25 cellular contexts compared by ENCODE assay signal in the genomic region with DNA sequence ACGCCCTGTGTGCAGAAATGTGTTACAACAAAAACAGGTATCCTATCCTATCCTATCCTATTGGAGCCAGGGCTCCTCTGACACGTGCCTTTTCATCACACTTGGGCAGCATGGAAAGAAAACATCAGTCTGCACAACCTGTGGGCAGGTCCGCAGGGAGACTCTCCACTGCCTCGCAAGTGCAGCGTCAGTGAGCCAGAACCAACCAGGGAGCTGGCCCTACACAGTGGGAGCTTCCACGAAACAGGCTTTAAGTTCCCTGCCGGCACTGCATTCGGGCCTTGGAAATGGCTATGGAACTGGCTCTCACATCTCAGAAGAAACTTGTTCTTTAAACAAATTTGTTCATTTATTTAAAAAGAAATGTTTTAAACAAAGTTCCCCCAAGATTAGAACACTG. TPM values are rescaled to one million over a fixed set of nuclear protein-coding genes. Genes with fewer than 3 reads are reported as not detected.
DNase-seq lines count a peak whose midpoint lies in the region; ATAC-seq and TF ChIP-seq lines count a peak whose summit lies in the region.
"Had no signal": no experiment of that assay in that cellular context is flagged by ENCODE, and none has a peak within 500 bp of the region (broad histone marks: within the 10 kb centered on the region; RNA-seq: fewer than 3 reads in every experiment).

No MANE protein-coding gene starts in this region.

- no peaks in the 10 kb centered on the region for H3K27me3 Mint-ChIP-seq in activated CD4-positive, alpha-beta T cell treated with anti-CD3 and anti-CD28 coated beads, Interleukin-2, amount 10 ng/mL, durations not matched to agents 24 days and 14 days
- H3K27me3 Mint-ChIP-seq in T-helper 17 cell (no peaks in the 10 kb centered on the region), endothelial cell (ENCODE audit: unreplicated experiment) (peaks cover 2% of the 10 kb centered on the region), neural progenitor cell (ENCODE audit: insufficient read depth, low read depth) (peaks cover 2% of the 10 kb centered on the region)
- H3K27me3 Mint-ChIP-seq: CD8-positive, alpha-beta memory T cell had no signal

- no peaks in the 10 kb centered on the region for H4K20me1 ChIP-seq in neural progenitor cell (ENCODE audit: low read depth)

- intact Hi-C loops in activated CD4-positive, alpha-beta T cell treated with anti-CD3 and anti-CD28 coated beads, Interleukin-2, amount 10 ng/mL, durations not matched to agents 24 days and 14 days (cut with micrococcal nuclease): no loop called here

- WGBS in gastroesophageal sphincter (ENCODE audit: low coverage in 1 of 2), 2 donors: 65 to 71% methylated on average over 4 to 6 of the region's 8 CpGs

- H3K9me3 ChIP-seq in T-helper 17 cell (ENCODE audit: control insufficient read depth, low read length, poor library complexity, severe bottlenecking) (no peaks in the 10 kb centered on the region), neural progenitor cell (ENCODE audit: low read depth) (no peaks in the 10 kb centered on the region), gastroesophageal sphincter (no peaks in the 10 kb centered on the region)
- H3K9me3 ChIP-seq: BE2C had no signal

- H3K79me2 ChIP-seq in neural progenitor cell (ENCODE audit: low read depth): peaks cover 45% of the 10 kb centered on the region

- H3K4me1 ChIP-seq in neural progenitor cell (peaks cover 3% of the 10 kb centered on the region), gastroesophageal sphincter (peaks cover 0 to 18% (median 0%) of the 10 kb centered on the region in 3 donors)

- H3K27me3 ChIP-seq in neural progenitor cell (no peaks in the 10 kb centered on the region), gastroesophageal sphincter (no peaks in the 10 kb centered on the region)
- H3K27me3 ChIP-seq: BE2C had no signal

- H2AFZ ChIP-seq in neural progenitor cell (replicated peaks): no peak overlapping the region
- H2AFZ ChIP-seq: PC-9 had no signal

- H3K4me3 ChIP-seq in neural progenitor cell (no peak overlapping the region), gastroesophageal sphincter (no peak overlapping the region)
- H3K4me3 ChIP-seq: GM12878, PC-9 had no signal

- H3K27ac ChIP-seq in neural progenitor cell: peak overlapping the region; percentile 38
- peak overlapping the region in 1 of 4 donors; percentile 29 for H3K27ac ChIP-seq in gastroesophageal sphincter
- H3K27ac ChIP-seq: 22Rv1, PC-9 had no signal

- no peaks in the 10 kb centered on the region for H3F3A ChIP-seq in neural progenitor cell (ENCODE audit: low read depth)

- H3K4me3 Mint-ChIP-seq in activated CD4-positive, alpha-beta T cell treated with anti-CD3 and anti-CD28 coated beads, Interleukin-2, amount 10 ng/mL, durations not matched to agents 24 days and 14 days: no peak overlapping the region
- H3K4me3 Mint-ChIP-seq in T-helper 17 cell (no peak overlapping the region), endothelial cell (ENCODE audit: unreplicated experiment) (no peak overlapping the region), neural progenitor cell (no peak overlapping the region)
- H3K4me3 Mint-ChIP-seq: CD14-positive monocyte had no signal

- H3K27ac Mint-ChIP-seq in activated CD4-positive, alpha-beta T cell treated with anti-CD3 and anti-CD28 coated beads, Interleukin-2, amount 10 ng/mL, durations not matched to agents 24 days and 14 days: peak overlapping the region; percentile 51
- H3K27ac Mint-ChIP-seq in T-helper 17 cell (peak overlapping the region; percentile 16), endothelial cell (ENCODE audit: unreplicated experiment) (peak overlapping the region; percentile 98), neural progenitor cell (no peak overlapping the region)

- no peak for ATAC-seq in T-helper 17 cell
- no peak for ATAC-seq in gastroesophageal sphincter
- ATAC-seq: GM12878 had no signal

- no peak overlapping the region for H3K9ac ChIP-seq in neural progenitor cell

- no peak for TF ChIP-seq POLR2A in gastroesophageal sphincter (IDR thresholded peaks at IDR 0.05)

- H3K36me3 Mint-ChIP-seq in activated CD4-positive, alpha-beta T cell treated with anti-CD3 and anti-CD28 coated beads, Interleukin-2, amount 10 ng/mL, durations not matched to agents 24 days and 14 days (ENCODE audit: low read depth): peaks cover 35% of the 10 kb centered on the region
- H3K36me3 Mint-ChIP-seq in T-helper 17 cell (ENCODE audit: low read depth) (peaks cover 7% of the 10 kb centered on the region), endothelial cell (ENCODE audit: low read depth, unreplicated experiment) (peaks cover 2% of the 10 kb centered on the region), neural progenitor cell (peaks cover 30% of the 10 kb centered on the region)

- no peak for TF ChIP-seq CTCF in endothelial cell (IDR thresholded peaks at IDR 0.05; ENCODE audit: unreplicated experiment)
- TF ChIP-seq CTCF in neural progenitor cell (IDR thresholded peaks at IDR 0.05): no peak
- TF ChIP-seq CTCF in gastroesophageal sphincter (IDR thresholded peaks at IDR 0.05): no peak

- H3K9me3 Mint-ChIP-seq in activated CD4-positive, alpha-beta T cell treated with anti-CD3 and anti-CD28 coated beads, Interleukin-2, amount 10 ng/mL, durations not matched to agents 24 days and 14 days: no peaks in the 10 kb centered on the region
- no peaks in the 10 kb centered on the region for H3K9me3 Mint-ChIP-seq in endothelial cell (ENCODE audit: unreplicated experiment)
- H3K9me3 Mint-ChIP-seq in neural progenitor cell: no peaks in the 10 kb centered on the region
- H3K9me3 Mint-ChIP-seq: CD14-positive monocyte; CD8-positive, alpha-beta memory T cell had no signal

- no peak overlapping the region for H3K4me2 ChIP-seq in neural progenitor cell
- H3K4me2 ChIP-seq: PC-9 had no signal

- DNase-seq in activated CD4-positive, alpha-beta T cell treated with anti-CD3 and anti-CD28 coated beads, Interleukin-2, amount 10 ng/mL, durations not matched to agents 24 days and 14 days: no peak
- no peak for DNase-seq in activated CD4-positive, alpha-beta T cell treated with anti-CD3 and anti-CD28 coated beads, Interleukin-2, amount 50 U/mL, for 1 hour
- DNase-seq in T-helper 17 cell (no peak), endothelial cell (ENCODE audit: low spot score) (no peak), neural progenitor cell (ENCODE audit: low spot score) (no peak), SIG-M5 (lab: John Stamatoyannopoulos, UW) (no peak), AG08395 (ENCODE audit: low spot score) (no peak)
- DNase-seq: BE2C; CD8-positive, alpha-beta memory T cell; DMS 273 treated with DMSO at 0.1 percent for 48 hours; DMS79; EL; GDM1; NCI-H1048; NCI-H1417; NCI-H1694; NCI-H2029 treated with DMSO at 0.1 percent for 48 hours; NCI-H526 treated with DMSO at 0.1 percent for 48 hours; PC-9; Right ventricle myocardium superior; RPMI8226 had no signal

- no peak for TF ChIP-seq EP300 in gastroesophageal sphincter (IDR thresholded peaks at IDR 0.05)

- H3K36me3 ChIP-seq in neural progenitor cell: no peaks in the 10 kb centered on the region
- peaks cover 0 to 29% of the 10 kb centered on the region in 2 donors for H3K36me3 ChIP-seq in gastroesophageal sphincter

- H3K4me1 Mint-ChIP-seq in activated CD4-positive, alpha-beta T cell treated with anti-CD3 and anti-CD28 coated beads, Interleukin-2, amount 10 ng/mL, durations not matched to agents 24 days and 14 days: peaks cover 32% of the 10 kb centered on the region
- H3K4me1 Mint-ChIP-seq in T-helper 17 cell (peaks cover 30% of the 10 kb centered on the region), endothelial cell (ENCODE audit: unreplicated experiment) (peaks cover 43% of the 10 kb centered on the region), neural progenitor cell (peaks cover 36% of the 10 kb centered on the region)
- H3K4me1 Mint-ChIP-seq: CD14-positive monocyte had no signal

RNA-seq across cellular contexts. Expression of a gene that starts 49.5 kb away (rescaled TPM):
- total RNA-seq in activated CD4-positive, alpha-beta T cell treated with anti-CD3 and anti-CD28 coated beads, Interleukin-2, amount 10 ng/mL, durations not matched to agents 24 days and 14 days: 137 and 138 TPM in 2 replicates
- 10 to 100 TPM; 15.5 to 28.3 TPM for total RNA-seq in T-helper 17 cell
- 17.4 TPM for total RNA-seq in endothelial cell (ENCODE audit: unreplicated experiment)
- total RNA-seq in neural progenitor cell (ENCODE audit: low replicate concordance): 12.4 and 16.2 TPM in 2 replicates
- total RNA-seq in gastroesophageal sphincter: 10 to 100 TPM; 13.5 to 33.8 (median 22.1) TPM
